8 cellular contexts compared by ENCODE assay signal in genomic region chr11:93542753-93543246, GRCh38.
DNase-seq lines count a peak whose midpoint lies in the region; ATAC-seq and TF ChIP-seq lines count a peak whose summit lies in the region.

No MANE protein-coding gene starts in this region.

- TF ChIP-seq CTCF in DND-41 (IDR thresholded peaks at IDR 0.05; ENCODE audit: borderline replicate concordance, extremely low read depth, low read length, poor library complexity, severe bottlenecking): no peak

- H3K9ac ChIP-seq in DND-41 (ENCODE audit: low read depth, low read length) (peak overlapping the region; percentile 70), subcutaneous abdominal adipose tissue (ENCODE audit: low read length in 5 of 5) (peak overlapping the region in 4 of 5 donors; percentile 53 to 73 (median 64))

- H3K27ac ChIP-seq in DND-41 (ENCODE audit: low read length): peak overlapping the region; percentile 59
- peak overlapping the region; percentile 55 for H3K27ac ChIP-seq in layer of hippocampus (ENCODE audit: low read depth, low read length)
- H3K27ac ChIP-seq in subcutaneous abdominal adipose tissue (ENCODE audit: low read depth, low read length): peak overlapping the region; percentile 44

- H3K79me2 ChIP-seq in DND-41 (ENCODE audit: insufficient read depth, low read length): peaks cover 13% of the 10 kb centered on the region; the same call in 1 of the 2 replicates

- H3K4me2 ChIP-seq in DND-41 (ENCODE audit: insufficient read depth, low read length): peak overlapping the region; percentile 71

- peak; percentile 29 for ATAC-seq in DND-41 (ENCODE audit: insufficient read depth, low read depth)
- ATAC-seq in GM21360 (IDR thresholded peaks at IDR 0.05; ENCODE audit: unreplicated experiment): peak; percentile 29
- peak; percentile 20 for ATAC-seq in HG03565 (IDR thresholded peaks at IDR 0.05; ENCODE audit: unreplicated experiment)

- H3K4me3 ChIP-seq in DND-41 (ENCODE audit: low read depth in 1 of 2, low read length in 2 of 2): peak overlapping the region; percentile 56 to 69; a peak in 3 of 4 replicates
- peak overlapping the region in 4 of 5 donors; percentile 65 to 71 (median 70) for H3K4me3 ChIP-seq in subcutaneous abdominal adipose tissue (ENCODE audit: low read depth in 1 of 5, low read length in 5 of 5)

- no peak for DNase-seq in DND-41
- peak; percentile 61 for DNase-seq in astrocyte of the hippocampus (ENCODE audit: low read depth, low spot score)
- DNase-seq in glomerular visceral epithelial cell (ENCODE audit: extremely low spot score): no peak
- DNase-seq in cerebellar nuclear complex (lab: John Stamatoyannopoulos, UW): no peak

- no peaks in the 10 kb centered on the region for H3K36me3 ChIP-seq in DND-41 (ENCODE audit: insufficient read depth, low read length)
- no peaks in the 10 kb centered on the region for H3K36me3 ChIP-seq in subcutaneous abdominal adipose tissue (ENCODE audit: control insufficient read depth in 5 of 5, insufficient read depth in 5 of 5, low read length in 5 of 5)

- H3K9me3 ChIP-seq in DND-41 (ENCODE audit: insufficient read depth, low read length, severe bottlenecking): no peaks in the 10 kb centered on the region
- H3K9me3 ChIP-seq in subcutaneous abdominal adipose tissue (ENCODE audit: control insufficient read depth in 5 of 5, low read length in 5 of 5): no peaks in the 10 kb centered on the region

- peak overlapping the region; percentile 69 for H2AFZ ChIP-seq in DND-41 (ENCODE audit: low read depth, low read length)

- peaks cover 25% of the 10 kb centered on the region for H3K4me1 ChIP-seq in DND-41 (ENCODE audit: insufficient read depth, low read length)
- peaks cover 3 to 29% (median 24%) of the 10 kb centered on the region in 5 donors for H3K4me1 ChIP-seq in subcutaneous abdominal adipose tissue (ENCODE audit: control insufficient read depth in 5 of 5, insufficient read depth in 5 of 5, low read length in 5 of 5)

- H4K20me1 ChIP-seq in DND-41 (ENCODE audit: insufficient read depth, low read length): peaks cover 12% of the 10 kb centered on the region; the same call in 1 of the 2 replicates

- no peaks in the 10 kb centered on the region for H3K27me3 ChIP-seq in DND-41 (ENCODE audit: insufficient read depth, low read length, poor library complexity)
- no peaks in the 10 kb centered on the region for H3K27me3 ChIP-seq in layer of hippocampus (ENCODE audit: control insufficient read depth, insufficient read depth, low read length)
- no peaks in the 10 kb centered on the region for H3K27me3 ChIP-seq in subcutaneous abdominal adipose tissue (ENCODE audit: control insufficient read depth in 5 of 5, insufficient read depth in 4 of 5, low read length in 5 of 5)
